Comparison of ENCODE assay signal across 17 cellular contexts in genomic region chr5:179256229-179257189, GRCh38.
DNase-seq lines count a peak whose midpoint lies in the region; ATAC-seq, FAIRE-seq and TF ChIP-seq lines count a peak whose summit lies in the region.
"Had no signal": no experiment of that assay in that cellular context is flagged by ENCODE, and none has a peak within 500 bp of the region (broad histone marks: within the 10 kb centered on the region; RNA-seq: fewer than 3 reads in every experiment).

No MANE protein-coding gene starts in this region.

- H2BK12ac ChIP-seq in mesenchymal stem cell (ENCODE audit: low read length in 2 of 2) = peak overlapping the region in 1 of 2 experiments; percentile 10

- H3K4me2 ChIP-seq in mesenchymal stem cell (ENCODE audit: low read length, poor library complexity, severe bottlenecking) = no peak overlapping the region

- peak overlapping the region; percentile 77 for H3K9ac ChIP-seq in mesenchymal stem cell (ENCODE audit: low read length)

- H2BK120ac ChIP-seq in mesenchymal stem cell (ENCODE audit: low read depth, low read length) = no peak overlapping the region

- H3K36me3 ChIP-seq in mesenchymal stem cell (ENCODE audit: control insufficient read depth in 1 of 2, insufficient read depth in 2 of 2, low read depth in 1 of 2, low read length in 2 of 2) (peaks cover 0 to 25% of the 10 kb centered on the region in 2 experiments), tibial nerve (no peaks in the 10 kb centered on the region)

- no peak overlapping the region for H2AFZ ChIP-seq in mesenchymal stem cell (ENCODE audit: low read depth, low read length)

- DNase-seq in activated CD8-positive, alpha-beta memory T cell treated with anti-CD3 and anti-CD28 coated beads, Interleukin-2, amount 50 U/mL, for 48 hours = peak; percentile 36
- no peak for DNase-seq in activated CD8-positive, alpha-beta memory T cell treated with anti-CD3 and anti-CD28 coated beads for 24 hours
- DNase-seq in ecto neural progenitor cell (ENCODE audit: low spot score) (peak; percentile 28), mesenchymal stem cell (no peak), tibial nerve (ENCODE audit: low spot score in 2 of 2) (no peak), D721Med (ENCODE audit: insufficient read length, low spot score) (no peak), kidney tubule cell (ENCODE audit: low spot score) (no peak)
- DNase-seq: activated CD4-positive, alpha-beta T cell treated with anti-CD3 and anti-CD28 coated beads, Interleukin-2, amount 50 U/mL, for 4 hours; anterior cingulate cortex; DMS153; NCI-H187; NCI-H524 treated with DMSO at 0.1 percent for 48 hours; OCI-M1; stimulated activated CD4-positive, alpha-beta T cell treated with anti-CD3 and anti-CD28 coated beads, Interleukin-4, amount 100 ng/mL, for 4 hours had no signal

- H3K9me3 ChIP-seq in mesenchymal stem cell (ENCODE audit: control insufficient read depth, low read length) = no peaks in the 10 kb centered on the region
- H3K9me3 ChIP-seq in tibial nerve = no peaks in the 10 kb centered on the region

- peak overlapping the region in 1 of 2 experiments; percentile 29 for H3K18ac ChIP-seq in mesenchymal stem cell (ENCODE audit: low read depth in 1 of 2, low read length in 2 of 2)

- peaks cover 21% of the 10 kb centered on the region for H3K4me1 ChIP-seq in mesenchymal stem cell (ENCODE audit: control insufficient read depth, insufficient read depth, low read depth, low read length)
- peaks cover 0 to 42% (median 3%) of the 10 kb centered on the region in 4 donors for H3K4me1 ChIP-seq in tibial nerve

- no peak overlapping the region for H2AK5ac ChIP-seq in mesenchymal stem cell (ENCODE audit: low read length, severe bottlenecking)

- H3K23ac ChIP-seq in mesenchymal stem cell (ENCODE audit: low read length in 2 of 2) = no peak overlapping the region

- H2BK15ac ChIP-seq in mesenchymal stem cell (ENCODE audit: low read depth, poor library complexity, severe bottlenecking) = no peak overlapping the region

- peak overlapping the region in 1 of 2 experiments; percentile 35 for H3K4ac ChIP-seq in mesenchymal stem cell (ENCODE audit: low read depth in 1 of 2, low read length in 2 of 2)

- TF ChIP-seq CTCF in tibial nerve (IDR thresholded peaks at IDR 0.05) (no peak), D721Med (IDR thresholded peaks at IDR 0.05; ENCODE audit: insufficient read depth, missing control alignments) (no peak)

- no peak for TF ChIP-seq EP300 in tibial nerve (IDR thresholded peaks at IDR 0.05)

- 96% methylated on average over 25 of the region's 27 CpGs for WGBS in mesenchymal stem cell
- 55 to 61% methylated on average over 26 to 27 of the region's 27 CpGs for WGBS in tibial nerve, 2 donors

- no peak for ATAC-seq in GM18520 (IDR thresholded peaks at IDR 0.05; ENCODE audit: unreplicated experiment)

- no peak for FAIRE-seq in D721Med (lab: Jason Lieb, UNC)
- FAIRE-seq: colon, TTC549 had no signal

- no peak overlapping the region for H2BK5ac ChIP-seq in mesenchymal stem cell (ENCODE audit: low read depth, low read length, poor library complexity, severe bottlenecking)

- H3K4me3 ChIP-seq in mesenchymal stem cell (ENCODE audit: insufficient read depth in 1 of 2, low read depth in 1 of 2, low read length in 2 of 2) (peak overlapping the region in 1 of 2 experiments; percentile 19), tibial nerve (no peak overlapping the region)

- no peak overlapping the region for H4K8ac ChIP-seq in mesenchymal stem cell (ENCODE audit: low read length)

- no peak for TF ChIP-seq POLR2A in tibial nerve (IDR thresholded peaks at IDR 0.05)

- H3K14ac ChIP-seq in mesenchymal stem cell (ENCODE audit: low read length in 2 of 2) = peak overlapping the region in 1 of 2 experiments; percentile 76

- H3K27me3 ChIP-seq in mesenchymal stem cell (ENCODE audit: control insufficient read depth in 1 of 2, insufficient read depth in 1 of 2, low read length in 2 of 2) (no peaks in the 10 kb centered on the region), tibial nerve (no peaks in the 10 kb centered on the region)

- H3K79me1 ChIP-seq in mesenchymal stem cell (replicated peaks; ENCODE audit: low read length, poor library complexity, severe bottlenecking) = no peaks in the 10 kb centered on the region

- H3K27ac ChIP-seq in mesenchymal stem cell (ENCODE audit: low read length, poor library complexity, severe bottlenecking) (no peak overlapping the region), tibial nerve (peak overlapping the region; percentile 43 to 83 (median 70))

- peak overlapping the region; percentile 37 for H4K91ac ChIP-seq in mesenchymal stem cell (ENCODE audit: low read length)

Comparison
In these comparisons a context has a peak if more than half of its experiments do, and no peak if none do; other contexts are left out.
1. DNase-seq: peak in activated CD8-positive, alpha-beta memory T cell treated with anti-CD3 and anti-CD28 coated beads, Interleukin-2, amount 50 U/mL, for 48 hours (single experiment) and ecto neural progenitor cell (single experiment); none in activated CD8-positive, alpha-beta memory T cell treated with anti-CD3 and anti-CD28 coated beads for 24 hours (single experiment), mesenchymal stem cell (single experiment), tibial nerve (0 of 2), D721Med (single experiment) and kidney tubule cell (single experiment).